26 cellular contexts compared by ENCODE assay signal in the genomic region with DNA sequence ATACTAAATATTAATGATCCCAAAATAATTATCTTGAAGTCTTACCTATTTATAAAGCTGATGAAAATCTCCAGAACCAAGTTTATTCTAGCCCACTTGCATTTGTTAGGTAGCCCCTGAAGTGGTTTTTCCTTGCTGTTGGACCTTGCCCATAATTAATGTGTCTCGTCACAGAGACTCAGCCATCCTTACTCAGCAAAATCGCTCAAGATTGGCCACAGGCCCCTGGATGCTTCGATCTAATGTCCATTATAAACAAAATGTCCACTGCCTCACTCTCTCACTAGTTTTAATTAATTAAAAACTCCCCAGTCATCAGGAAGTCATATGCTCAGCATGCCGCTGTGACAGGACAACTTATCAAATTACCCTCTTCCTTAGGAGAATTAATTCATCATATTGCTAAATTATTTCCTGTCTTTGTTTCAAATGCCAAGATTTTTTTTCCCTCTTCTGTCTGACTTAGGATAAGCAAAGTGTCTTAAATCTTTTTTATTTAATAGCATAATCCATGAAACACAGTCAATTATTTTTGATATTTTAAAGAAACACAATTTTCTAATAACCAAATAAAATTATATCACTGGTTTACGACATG.
"Had no signal": no experiment of that assay in that cellular context is flagged by ENCODE, and none has a peak within 500 bp of the region (broad histone marks: within the 10 kb centered on the region; RNA-seq: fewer than 3 reads in every experiment).

No MANE protein-coding gene starts in this region.

- H3K9ac ChIP-seq: parathyroid adenoma had no signal

- H3K9me3 ChIP-seq: heart right ventricle, left lung, mucosa of descending colon, neutrophil, right atrium auricular region, sigmoid colon, testis, tibial artery had no signal

- FAIRE-seq: islet of Langerhans had no signal

- H3K36me3 ChIP-seq: heart right ventricle, left lung, neutrophil, right atrium auricular region, sigmoid colon, tibial artery had no signal

- ATAC-seq: esophagus mucosa; foreskin keratinocyte; heart right ventricle; left cardiac atrium; left lung; mucosa of descending colon; natural killer cell treated with Interleukin-12 subunit alpha and Interleukin-12 subunit beta and Interleukin-15 and Interleukin-18, amount 100 ng/mL, for 72 hours; stimulated activated memory B cell treated with anti-CD40 and anti-IgM and Interleukin-4, amounts not matched to agents 10 μg/mL and 1 μg/mL and 100 μg/mL, for 72 hours; stimulated activated naive CD8-positive, alpha-beta T cell treated with anti-CD3 and anti-CD28 coated beads, Interleukin-15, Interleukin-2, amounts not matched to agents 100 U/mL and 50 U/mL, for 24 hours had no signal

- H3K27me3 ChIP-seq: dorsolateral prefrontal cortex, heart right ventricle, left lung, neutrophil, right atrium auricular region, sigmoid colon, testis, tibial artery had no signal

- H3K79me2 ChIP-seq: parathyroid adenoma had no signal

- H3K27ac ChIP-seq: dorsolateral prefrontal cortex, epithelial cell of prostate, foreskin keratinocyte, heart right ventricle, left lung, neutrophil, parathyroid adenoma, right atrium auricular region, sigmoid colon, testis, tibial artery had no signal

- H3K4me1 ChIP-seq: foreskin keratinocyte, heart right ventricle, left lung, parathyroid adenoma, right atrium auricular region, sigmoid colon, testis, tibial artery had no signal

- DNase-seq: cortex of kidney; dorsolateral prefrontal cortex; effector CD4-positive, alpha-beta T cell; foreskin keratinocyte; glutamatergic neuron; heart right ventricle; hippocampal formation; left cardiac atrium; left lung; mesenchymal stem cell; mucosa of descending colon; naive B cell; sigmoid colon; stimulated activated CD4-positive, alpha-beta T cell treated with anti-CD3 and anti-CD28 coated beads, Interleukin-4, amount 100 ng/mL, for 4 hours; stimulated activated naive CD8-positive, alpha-beta T cell treated with anti-CD3 and anti-CD28 coated beads, Interleukin-15, Interleukin-2, amounts not matched to agents 100 U/mL and 50 U/mL, for 24 hours; substantia nigra; testis; tibial artery had no signal

- H2AFZ ChIP-seq: parathyroid adenoma had no signal

- H3K4me3 ChIP-seq: dorsolateral prefrontal cortex, heart right ventricle, left lung, mucosa of descending colon, right atrium auricular region, sigmoid colon, testis, tibial artery had no signal
